In genomic region chr1:36703526-36704208, GRCh38 we compare ENCODE assay signal across 8 cellular contexts.
DNase-seq lines count a peak whose midpoint lies in the region; ATAC-seq and TF ChIP-seq lines count a peak whose summit lies in the region.

No MANE protein-coding gene starts in this region.

- H3K27ac ChIP-seq in CD4-positive, alpha-beta memory T cell (ENCODE audit: low read depth, low read length), result no peak overlapping the region
- no peak overlapping the region for H3K27ac ChIP-seq in left lung

- H3K4me1 ChIP-seq in CD4-positive, alpha-beta memory T cell (ENCODE audit: insufficient read depth, low read length), result no peaks in the 10 kb centered on the region
- no peaks in the 10 kb centered on the region for H3K4me1 ChIP-seq in left lung

- H3K36me3 ChIP-seq in CD4-positive, alpha-beta memory T cell (ENCODE audit: insufficient read depth, low read length), result no peaks in the 10 kb centered on the region
- H3K36me3 ChIP-seq in left lung, result no peaks in the 10 kb centered on the region

- H3K27me3 ChIP-seq in CD4-positive, alpha-beta memory T cell (ENCODE audit: insufficient read depth, low read length), result no peaks in the 10 kb centered on the region
- peaks cover 0 to 66% of the 10 kb centered on the region in 2 donors for H3K27me3 ChIP-seq in left lung

- H3K27me3 Mint-ChIP-seq in CD4-positive, alpha-beta memory T cell, result peaks cover 19 to 23% of the 10 kb centered on the region in 2 donors

- no peak overlapping the region for H3K4me3 ChIP-seq in CD4-positive, alpha-beta memory T cell (ENCODE audit: low read length in 2 of 2)
- H3K4me3 ChIP-seq in choroid plexus epithelial cell (ENCODE audit: low read depth, low read length) (no peak overlapping the region), left lung (no peak overlapping the region)

- H3K4me1 Mint-ChIP-seq in CD4-positive, alpha-beta memory T cell, result peaks cover 2 to 10% (median 7%) of the 10 kb centered on the region in 4 donors

- POLR2A ChIA-PET in CD4-positive, alpha-beta memory T cell (lab: Charles Lee; ENCODE audit: partially characterized antibody), result no interaction called here
- POLR2A ChIA-PET in HEK293T (lab: Yijun Ruan, JAX), result no interaction called here

- no peaks in the 10 kb centered on the region for H3K9me3 ChIP-seq in CD4-positive, alpha-beta memory T cell (ENCODE audit: control insufficient read depth in 1 of 2, low read length in 2 of 2)
- no peaks in the 10 kb centered on the region for H3K9me3 ChIP-seq in left lung

- peak in 4 of 5 donors; percentile 18 to 36 (median 26) for DNase-seq in CD4-positive, alpha-beta memory T cell
- DNase-seq in HEK293T (ENCODE audit: extremely low spot score), result peak; percentile 90
- peak; percentile 76 for DNase-seq in NCI-H345 treated with DMSO at 0.1 percent for 48 hours (lab: John Stamatoyannopoulos, UW; ENCODE audit: unreplicated experiment)
- DNase-seq in activated CD4-positive, alpha-beta T cell treated with anti-CD3 and anti-CD28 coated beads for 24 hours (ENCODE audit: low read depth in 2 of 2), result peak; percentile 23 to 63
- DNase-seq in choroid plexus epithelial cell (ENCODE audit: low read depth), result peak; percentile 77
- peak; percentile 68 to 89 for DNase-seq in left lung
- peak; percentile 19 to 58 for DNase-seq in stimulated activated CD4-positive, alpha-beta T cell treated with anti-CD3 and anti-CD28 coated beads, Interleukin-4, amount 100 ng/mL, for 4 hours

- no peaks in the 10 kb centered on the region for H3K9me3 Mint-ChIP-seq in CD4-positive, alpha-beta memory T cell

- H3K27ac Mint-ChIP-seq in CD4-positive, alpha-beta memory T cell, result no peak overlapping the region

- H3K36me3 Mint-ChIP-seq in CD4-positive, alpha-beta memory T cell, result no peaks in the 10 kb centered on the region

- peak overlapping the region in 2 of 8 donors; percentile 14 to 43 for H3K4me3 Mint-ChIP-seq in CD4-positive, alpha-beta memory T cell

- ATAC-seq in left lung (peak; percentile 99), HG02870 (IDR thresholded peaks at IDR 0.05; ENCODE audit: unreplicated experiment) (no peak)

- TF ChIP-seq CTCF in choroid plexus epithelial cell (conservative IDR thresholded peaks at IDR 0.05; ENCODE audit: low read depth, low read length) (peak; percentile 87), left lung (IDR thresholded peaks at IDR 0.05) (peak; percentile 82 to 88)

- CTCF ChIA-PET in CD4-positive, alpha-beta memory T cell (lab: Charles Lee; ENCODE audit: partially characterized antibody), result no interaction called here
- CTCF ChIA-PET in HEK293T (lab: Yijun Ruan, JAX), result no interaction called here

- intact Hi-C loops in CD4-positive, alpha-beta memory T cell (cut with micrococcal nuclease), result loop anchor here (5.0 kb wide), 2 partner anchors 729 to 979 kb away; no protein-coding TSS in a partner anchor
- intact Hi-C loops in left lung (cut with DNase I), result loop anchor here in 1 of 2 donors (10.0 kb wide), 1 partner anchor 731 kb away; no protein-coding TSS in a partner anchor

TF ChIP-seq in HEK293T, 16 proteins besides CTCF, POLR2A, EP300 and RAD21:
- no peak for TF ChIP-seq LEF1 (IDR thresholded peaks at IDR 0.05; ENCODE audit: borderline replicate concordance)
- no peak for TF ChIP-seq ELF4 (IDR thresholded peaks at IDR 0.05)
- TF ChIP-seq CTBP1 (IDR thresholded peaks at IDR 0.05; ENCODE audit: borderline replicate concordance), result no peak
- no peak for TF ChIP-seq FOXM1 (IDR thresholded peaks at IDR 0.05; ENCODE audit: borderline replicate concordance)
- no peak for TF ChIP-seq ZNF384 (IDR thresholded peaks at IDR 0.05)
- TF ChIP-seq ARNT (IDR thresholded peaks at IDR 0.05), result no peak
- TF ChIP-seq L3MBTL2 (conservative IDR thresholded peaks at IDR 0.05), result no peak
- TF ChIP-seq SP1 (IDR thresholded peaks at IDR 0.05), result no peak
- no peak for TF ChIP-seq NFRKB (IDR thresholded peaks at IDR 0.05)
- TF ChIP-seq FOXK2 (IDR thresholded peaks at IDR 0.05), result no peak
- no peak for TF ChIP-seq SUZ12 (IDR thresholded peaks at IDR 0.05)
- no peak for TF ChIP-seq PKNOX1 (IDR thresholded peaks at IDR 0.05)
- no peak for TF ChIP-seq FOXA1 (IDR thresholded peaks at IDR 0.05)

Comparison
In these comparisons a context has a peak if more than half of its experiments do, and no peak if none do; other contexts are left out.
1. DNase-seq: peak in every context shown above with its lines; median percentile 90 in HEK293T; 78 in left lung; 77 in choroid plexus epithelial cell; 76 in NCI-H345 treated with DMSO at 0.1 percent for 48 hours; 43 in activated CD4-positive, alpha-beta T cell treated with anti-CD3 and anti-CD28 coated beads for 24 hours; 38 in stimulated activated CD4-positive, alpha-beta T cell treated with anti-CD3 and anti-CD28 coated beads, Interleukin-4, amount 100 ng/mL, for 4 hours; 26 in CD4-positive, alpha-beta memory T cell.